17 cellular contexts compared by ENCODE assay signal in genomic region chr9:96649620-96650323, GRCh38.
"Had no signal": no experiment of that assay in that cellular context is flagged by ENCODE, and none has a peak within 500 bp of the region (broad histone marks: within the 10 kb centered on the region; RNA-seq: fewer than 3 reads in every experiment).

No MANE protein-coding gene starts in this region.

- ATAC-seq: activated CD8-positive, alpha-beta T cell treated with anti-CD3 and anti-CD28 coated beads, Interleukin-2, amount 10 ng/mL, durations not matched to agents 7 days and 5 days; esophagus mucosa; foreskin keratinocyte; left colon had no signal

- H3K9me3 Mint-ChIP-seq: activated naive CD4-positive, alpha-beta T cell treated with anti-CD3 and anti-CD28 coated beads, Interleukin-2, amount 10 ng/mL, durations not matched to agents 7 days and 5 days; nephron progenitor cell had no signal

- H3K27me3 ChIP-seq: adrenal gland, foreskin keratinocyte, thyroid gland, uterus had no signal

- H3K36me3 ChIP-seq: uterus had no signal

- H3K4me3 ChIP-seq: adrenal gland, thyroid gland, uterus had no signal

- H3K27me3 Mint-ChIP-seq: activated naive CD4-positive, alpha-beta T cell treated with anti-CD3 and anti-CD28 coated beads, Interleukin-2, amount 10 ng/mL, durations not matched to agents 7 days and 5 days had no signal

- H3K4me3 Mint-ChIP-seq: activated CD8-positive, alpha-beta T cell treated with anti-CD3 and anti-CD28 coated beads, Interleukin-2, amount 10 ng/mL, durations not matched to agents 7 days and 5 days; activated naive CD4-positive, alpha-beta T cell treated with anti-CD3 and anti-CD28 coated beads, Interleukin-2, amount 10 ng/mL, durations not matched to agents 7 days and 5 days; nephron progenitor cell had no signal

- H3K4me1 ChIP-seq: uterus had no signal

- H3K9me3 ChIP-seq: adrenal gland, thyroid gland, uterus had no signal

- DNase-seq: activated CD4-positive, alpha-beta T cell treated with anti-CD3 and anti-CD28 coated beads for 4 hours; activated CD8-positive, alpha-beta memory T cell treated with anti-CD3 and anti-CD28 coated beads, Interleukin-2, amount 50 U/mL, for 48 hours; activated CD8-positive, alpha-beta T cell treated with anti-CD3 and anti-CD28 coated beads, Interleukin-2, amount 10 ng/mL, durations not matched to agents 7 days and 5 days; activated naive CD4-positive, alpha-beta T cell treated with anti-CD3 and anti-CD28 coated beads, Interleukin-2, amount 10 ng/mL, durations not matched to agents 7 days and 5 days; adrenal gland; central memory CD4-positive, alpha-beta T cell; dermis blood vessel endothelial cell; foreskin keratinocyte; head of caudate nucleus; left colon; nephron progenitor cell; stimulated activated CD4-positive, alpha-beta T cell treated with anti-CD3 and anti-CD28 coated beads, Interleukin-15, amount 100 ng/mL, for 24 hours; stimulated activated CD4-positive, alpha-beta T cell treated with anti-CD3 and anti-CD28 coated beads, Interleukin-4, amount 100 ng/mL, for 4 hours; thyroid gland; uterus; WERI-Rb-1 had no signal

- H3K27ac Mint-ChIP-seq: activated CD8-positive, alpha-beta T cell treated with anti-CD3 and anti-CD28 coated beads, Interleukin-2, amount 10 ng/mL, durations not matched to agents 7 days and 5 days; activated naive CD4-positive, alpha-beta T cell treated with anti-CD3 and anti-CD28 coated beads, Interleukin-2, amount 10 ng/mL, durations not matched to agents 7 days and 5 days; nephron progenitor cell had no signal
